ENCODE assay signal across 8 cellular contexts in the genomic region with DNA sequence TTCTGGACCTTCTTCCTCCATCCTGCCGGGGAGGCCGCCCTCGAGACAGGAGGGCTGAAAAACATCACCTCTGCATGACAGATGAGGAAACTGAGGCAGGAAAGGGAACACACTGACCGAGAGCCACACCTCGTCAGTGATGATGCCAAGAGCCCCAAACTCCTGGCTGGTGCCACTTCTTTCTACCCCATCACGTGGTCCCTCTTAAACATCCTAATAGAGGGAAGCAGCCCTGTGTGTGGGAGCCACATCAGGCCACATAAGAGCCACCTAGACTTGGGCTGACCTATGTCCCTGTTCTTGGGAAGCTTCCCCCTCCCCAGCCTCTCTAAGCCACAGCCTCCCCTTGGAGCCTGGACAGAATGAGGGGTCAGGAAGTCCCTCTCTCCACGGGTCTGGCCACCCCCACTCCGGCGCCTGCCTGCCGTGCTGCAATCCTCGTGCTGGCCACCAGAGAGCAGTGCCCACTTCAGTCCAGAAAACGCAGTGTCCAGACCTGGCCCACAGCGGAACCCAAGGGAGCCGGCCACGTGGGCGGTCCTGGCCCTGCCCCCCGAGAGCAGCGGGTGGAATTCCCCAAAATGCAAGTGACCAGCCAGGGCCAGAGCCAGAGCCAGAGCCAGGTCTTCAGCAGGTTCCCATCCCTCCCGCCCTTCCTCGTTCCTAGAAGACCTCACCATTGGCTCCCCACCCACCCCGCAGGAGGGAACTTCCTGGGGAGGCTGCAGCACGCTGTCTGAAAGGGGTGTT. TPM values are rescaled to one million over a fixed set of nuclear protein-coding genes. Genes with fewer than 3 reads are reported as not detected.
DNase-seq lines count a peak whose midpoint lies in the region; ATAC-seq, FAIRE-seq and TF ChIP-seq lines count a peak whose summit lies in the region.

No MANE protein-coding gene starts in this region.

- peaks cover 9% of the 10 kb centered on the region for H3K4me1 ChIP-seq in A549

- peak; percentile 80 to 92 for ATAC-seq in A549
- ATAC-seq in HG03354 (IDR thresholded peaks at IDR 0.05; ENCODE audit: poor library complexity, severe bottlenecking, unreplicated experiment) = peak; percentile 64
- peak; percentile 82 for ATAC-seq in left ventricle myocardium superior
- no peak for ATAC-seq in HG03571 (IDR thresholded peaks at IDR 0.05; ENCODE audit: unreplicated experiment)

- H3K4me3 ChIP-seq in A549 = no peak overlapping the region

- TF ChIP-seq POLR2A in A549 (IDR thresholded peaks at IDR 0.05; ENCODE audit: low read length) = no peak

- no peaks in the 10 kb centered on the region for H3K9me3 ChIP-seq in A549

- DNase-seq in A549 (ENCODE audit: low read depth in 1 of 2, low spot score in 1 of 2) (peak; percentile 70 to 81), SW 1271 (lab: John Stamatoyannopoulos, UW) (peak; percentile 25 to 62), amygdala (lab: John Stamatoyannopoulos, UW) (peak in 51 of 56 donors; percentile 3 to 80 (median 55)), left ventricle myocardium superior (peak; percentile 86), retina (peak; percentile 84)

- 28% methylated on average over 13 of the region's 22 CpGs for WGBS in A549 (ENCODE audit: missing lambda C conversion rate)

- peak; percentile 88 to 90 for TF ChIP-seq RAD21 in A549 (conservative IDR thresholded peaks at IDR 0.05 in 1 of 2, IDR thresholded peaks at IDR 0.05 in 1 of 2)

- CTCF ChIA-PET in A549 (lab: Yijun Ruan, JAX) = interaction anchor here (0.5 to 10.3 kb wide), 34 partner anchors 9 to 450 kb away, joined by 3 to 188 read pairs (median 4); no protein-coding TSS in a partner anchor

- intact Hi-C loops in left ventricle myocardium superior (cut with micrococcal nuclease) = loop anchor here (2.0 kb wide), 1 partner anchor 202 kb away; no protein-coding TSS in a partner anchor

- TF ChIP-seq EP300 in A549 (IDR thresholded peaks at IDR 0.05) = no peak

- no peak for FAIRE-seq in A549 (lab: Jason Lieb, UNC)

- peak overlapping the region; percentile 63 to 81 for H3K27ac ChIP-seq in A549

- H3K4me2 ChIP-seq in A549 = peak overlapping the region; percentile 77

- POLR2A ChIA-PET in A549 (lab: Yijun Ruan, JAX) = no interaction called here

- peak; percentile 78 for TF ChIP-seq CTCF in A549 (IDR thresholded peaks at IDR 0.05)
- TF ChIP-seq CTCF in GM12873 (IDR thresholded peaks at IDR 0.05; ENCODE audit: insufficient read depth, low read depth, low read length, missing control alignments) = peak; percentile 81

TF ChIP-seq in A549, 52 proteins besides CTCF, POLR2A, EP300 and RAD21:
- TF ChIP-seq FOSB (CRISPR knock-in tag; IDR thresholded peaks at IDR 0.05) (no peak), MYC (IDR thresholded peaks at IDR 0.05; ENCODE audit: borderline replicate concordance, low read length) (peak; percentile 84; the same call in 1 of the 2 replicates), USF2 (IDR thresholded peaks at IDR 0.05) (peak; percentile 76), SMC3 (IDR thresholded peaks at IDR 0.05) (peak; percentile 94), NFE2L2 (conservative IDR thresholded peaks at IDR 0.05; ENCODE audit: low read length) (no peak), MAZ (IDR thresholded peaks at IDR 0.05; ENCODE audit: borderline replicate concordance, low read depth, low read length) (0 out of 2 replicates have a peak, but pooled peaks have one; percentile 24), JUN (IDR thresholded peaks at IDR 0.05) (peak in 1 of 2 experiments; percentile 13; a peak in 1 of 5 replicates), RFX5 (IDR thresholded peaks at IDR 0.05) (no peak)
- TF ChIP-seq, protein P1, sequence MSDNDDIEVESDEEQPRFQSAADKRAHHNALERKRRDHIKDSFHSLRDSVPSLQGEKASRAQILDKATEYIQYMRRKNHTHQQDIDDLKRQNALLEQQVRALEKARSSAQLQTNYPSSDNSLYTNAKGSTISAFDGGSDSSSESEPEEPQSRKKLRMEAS (IDR thresholded peaks at IDR 0.05) = peak; percentile 92
TF ChIP-seq in A549: peak in this region for 6.

RNA-seq across cellular contexts. Expression of gene SARDH, which starts 54.7 kb away (rescaled TPM):
- 0.08 and 0.09 TPM in 2 replicates for polyA plus RNA-seq in A549 (2011; rRNA removed)
- polyA plus RNA-seq in A549 (2012; cell fraction: cytosol; rRNA removed) = 0.07 and 0.12 TPM in 2 replicates
- 0.12 and 0.19 TPM in 2 replicates for polyA plus RNA-seq in A549 (2012; cell fraction: nucleus; rRNA removed)
- polyA plus RNA-seq in A549 (2017; fragmentation: RNase III; extraction: RNeasy Plus Mini Kit Qiagen cat#74134 plus additional on column Dnase treatment) = 0.05 TPM in 1 of 3 replicates, not detected in the others
- 0.08 and 0.10 TPM in 2 replicates for polyA minus RNA-seq in A549 (2011; rRNA and poly(A)+ RNA removed)
- total RNA-seq in left ventricle myocardium superior = 0.64 TPM
